Comparison of ENCODE assay signal across 10 cellular contexts in the genomic region with DNA sequence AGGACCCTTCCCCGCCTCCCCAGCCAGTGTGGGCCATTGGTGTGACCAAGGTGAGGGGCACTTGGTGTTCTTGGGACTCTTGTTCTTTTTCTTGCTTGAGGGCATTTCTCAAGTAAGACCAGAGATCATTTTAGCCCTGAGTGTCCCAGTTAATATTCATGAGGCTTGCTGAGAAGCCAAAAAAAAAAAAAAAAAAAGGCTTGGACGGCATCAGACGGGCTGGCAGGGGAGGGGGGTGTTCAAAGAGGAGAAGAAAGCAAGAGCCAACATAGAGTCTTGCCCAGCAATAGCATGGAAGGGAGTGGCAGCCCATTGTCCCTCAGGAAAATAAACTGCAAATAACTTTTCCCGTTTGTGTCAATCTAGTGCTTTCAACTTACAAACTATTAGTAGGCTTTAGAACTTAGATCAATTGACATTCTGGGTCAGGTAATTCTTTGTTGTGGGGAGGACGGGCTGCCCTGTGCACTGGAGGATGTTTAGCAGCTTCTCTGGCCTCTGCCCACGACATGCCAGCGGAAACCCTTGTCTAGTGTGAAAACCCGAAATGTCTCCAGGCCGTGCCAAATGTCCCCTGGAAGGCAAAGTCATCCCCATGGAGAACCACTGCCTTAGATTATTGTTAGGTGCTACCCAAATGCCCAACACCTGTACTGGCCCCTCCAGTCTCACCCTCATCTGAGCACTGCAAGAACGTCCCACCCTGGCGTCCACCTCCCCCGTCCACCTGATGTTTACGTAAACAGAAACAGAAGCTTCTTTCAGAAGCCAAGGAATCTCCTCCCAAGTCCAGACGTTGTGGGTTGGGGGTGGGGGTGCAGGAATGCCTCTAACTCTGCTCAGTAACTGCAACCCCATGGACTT.
DNase-seq lines count a peak whose midpoint lies in the region; ATAC-seq, FAIRE-seq and TF ChIP-seq lines count a peak whose summit lies in the region.
"Had no signal": no experiment of that assay in that cellular context is flagged by ENCODE, and none has a peak within 500 bp of the region (broad histone marks: within the 10 kb centered on the region; RNA-seq: fewer than 3 reads in every experiment).

No MANE protein-coding gene starts in this region.

- H3K36me3 Mint-ChIP-seq in activated T-cell treated with anti-CD3 and anti-CD28 coated beads, Interleukin-2, amount 50 U/mL, for 24 hours (ENCODE audit: low read depth) = peaks cover 28% of the 10 kb centered on the region
- H3K36me3 Mint-ChIP-seq in activated CD4-positive, alpha-beta memory T cell treated with anti-CD3 and anti-CD28 coated beads for 36 hours = peaks cover 10% of the 10 kb centered on the region

- 61 to 65% methylated on average over 10 to 14 of the region's 14 CpGs for WGBS in upper lobe of left lung, 2 donors

- intact Hi-C loops in activated CD4-positive, alpha-beta memory T cell treated with anti-CD3 and anti-CD28 coated beads for 36 hours (cut with micrococcal nuclease) = loop anchor here (1.0 to 10.0 kb wide), 6 partner anchors 18 to 796 kb away; no protein-coding TSS in a partner anchor
- intact Hi-C loops in left colon (cut with DNase I, micrococcal nuclease) = no loop called here

- H3K36me3 ChIP-seq in upper lobe of left lung (no peaks in the 10 kb centered on the region), BE2C (no peaks in the 10 kb centered on the region)
- H3K36me3 ChIP-seq: prostate gland had no signal

- peak; percentile 40 for ATAC-seq in left colon
- ATAC-seq in upper lobe of left lung (ENCODE audit: low FRiP score in 2 of 2) = no peak
- no peak for ATAC-seq in HG03108 (IDR thresholded peaks at IDR 0.05; ENCODE audit: unreplicated experiment)

- peak overlapping the region in 3 of 4 donors; percentile 42 to 69 (median 61) for H3K27ac ChIP-seq in upper lobe of left lung
- H3K27ac ChIP-seq: C4-2B had no signal

- no peak for DNase-seq in activated T-cell treated with anti-CD3 and anti-CD28 coated beads, Interleukin-2, amount 50 U/mL, for 24 hours
- DNase-seq in activated T-cell treated with anti-CD3 and anti-CD28 coated beads for 4 hours = no peak
- no peak for DNase-seq in activated CD4-positive, alpha-beta memory T cell treated with anti-CD3 and anti-CD28 coated beads for 36 hours
- DNase-seq in left colon = no peak
- no peak for DNase-seq in upper lobe of left lung
- DNase-seq in BE2C = no peak
- DNase-seq in urothelium cell line (ENCODE audit: low spot score) = no peak

- H3K27ac Mint-ChIP-seq in activated T-cell treated with anti-CD3 and anti-CD28 coated beads, Interleukin-2, amount 50 U/mL, for 24 hours = peak overlapping the region; percentile 100
- peak overlapping the region; percentile 98 for H3K27ac Mint-ChIP-seq in activated CD4-positive, alpha-beta memory T cell treated with anti-CD3 and anti-CD28 coated beads for 36 hours

- TF ChIP-seq EP300 in upper lobe of left lung (IDR thresholded peaks at IDR 0.05) = no peak

- TF ChIP-seq CTCF in upper lobe of left lung (IDR thresholded peaks at IDR 0.05) (no peak), BE2C (IDR thresholded peaks at IDR 0.05; ENCODE audit: low read depth, low read length) (no peak)

- no peak overlapping the region for H3K4me3 ChIP-seq in upper lobe of left lung
- no peak overlapping the region for H3K4me3 ChIP-seq in BE2C (ENCODE audit: low read depth, low read length)
- H3K4me3 ChIP-seq: prostate gland had no signal

- POLR2A ChIA-PET in activated CD4-positive, alpha-beta memory T cell treated with anti-CD3 and anti-CD28 coated beads for 36 hours (lab: Charles Lee) = interaction anchor here (1.2 to 3.2 kb wide), 8 partner anchors 41 to 167 kb away, joined by 4 to 14 read pairs (median 6); no protein-coding TSS in a partner anchor

- no peaks in the 10 kb centered on the region for H3K27me3 ChIP-seq in upper lobe of left lung
- H3K27me3 ChIP-seq in BE2C = no peaks in the 10 kb centered on the region

- no peak for TF ChIP-seq POLR2A in upper lobe of left lung (IDR thresholded peaks at IDR 0.05)

- CTCF ChIA-PET in activated CD4-positive, alpha-beta memory T cell treated with anti-CD3 and anti-CD28 coated beads for 36 hours (lab: Charles Lee) = interaction anchor here (1.0 to 11.7 kb wide), 15 partner anchors 13 to 162 kb away, joined by 3 to 101 read pairs (median 5); a partner anchor contains a TSS

- H3K9me3 ChIP-seq in upper lobe of left lung = no peaks in the 10 kb centered on the region
- H3K9me3 ChIP-seq in BE2C = no peaks in the 10 kb centered on the region
- H3K9me3 ChIP-seq: prostate gland had no signal

- peaks cover 98% of the 10 kb centered on the region for H3K4me1 Mint-ChIP-seq in activated T-cell treated with anti-CD3 and anti-CD28 coated beads, Interleukin-2, amount 50 U/mL, for 24 hours (ENCODE audit: low read depth)
- H3K4me1 Mint-ChIP-seq in activated CD4-positive, alpha-beta memory T cell treated with anti-CD3 and anti-CD28 coated beads for 36 hours (ENCODE audit: low read depth) = peaks cover 98% of the 10 kb centered on the region

- H3K4me3 Mint-ChIP-seq in activated T-cell treated with anti-CD3 and anti-CD28 coated beads, Interleukin-2, amount 50 U/mL, for 24 hours = peak overlapping the region; percentile 75
- H3K4me3 Mint-ChIP-seq in activated CD4-positive, alpha-beta memory T cell treated with anti-CD3 and anti-CD28 coated beads for 36 hours = peak overlapping the region; percentile 78

- H3K27me3 Mint-ChIP-seq in activated T-cell treated with anti-CD3 and anti-CD28 coated beads, Interleukin-2, amount 50 U/mL, for 24 hours = no peaks in the 10 kb centered on the region
- no peaks in the 10 kb centered on the region for H3K27me3 Mint-ChIP-seq in activated CD4-positive, alpha-beta memory T cell treated with anti-CD3 and anti-CD28 coated beads for 36 hours

- peaks cover 6 to 13% (median 12%) of the 10 kb centered on the region in 4 donors for H3K4me1 ChIP-seq in upper lobe of left lung
- H3K4me1 ChIP-seq in BE2C = peaks cover 4% of the 10 kb centered on the region

- FAIRE-seq in urothelium cell line (lab: Jason Lieb, UNC) = no peak

- H3K9me3 Mint-ChIP-seq in activated T-cell treated with anti-CD3 and anti-CD28 coated beads, Interleukin-2, amount 50 U/mL, for 24 hours = peaks cover 8% of the 10 kb centered on the region
- H3K9me3 Mint-ChIP-seq in activated CD4-positive, alpha-beta memory T cell treated with anti-CD3 and anti-CD28 coated beads for 36 hours = no peaks in the 10 kb centered on the region
